In the genomic region with DNA sequence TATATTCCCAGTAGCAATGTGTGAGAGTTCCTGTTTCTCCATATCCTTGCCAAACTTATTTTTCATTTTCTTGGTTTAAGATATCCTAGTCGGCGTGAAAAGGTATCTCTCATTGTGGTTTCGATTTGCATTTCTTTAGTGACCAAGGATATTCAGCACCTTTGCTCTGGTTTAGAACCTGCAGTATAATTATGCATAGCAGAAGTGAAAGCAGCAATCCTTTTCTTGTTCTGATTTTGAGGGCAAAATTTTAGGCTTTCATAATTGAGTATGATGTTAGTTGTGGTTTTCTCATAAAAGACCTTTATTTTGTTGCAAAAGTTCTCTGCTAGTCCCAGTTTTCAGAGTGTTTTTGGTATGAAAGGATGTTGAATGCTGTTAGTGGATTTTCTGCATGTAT, we compare ENCODE assay signal across 11 cellular contexts.
DNase-seq lines count a peak whose midpoint lies in the region; ATAC-seq and TF ChIP-seq lines count a peak whose summit lies in the region.
"Had no signal": no experiment of that assay in that cellular context is flagged by ENCODE, and none has a peak within 500 bp of the region (broad histone marks: within the 10 kb centered on the region; RNA-seq: fewer than 3 reads in every experiment).

No MANE protein-coding gene starts in this region.

- ATAC-seq in GM18511 (IDR thresholded peaks at IDR 0.05; ENCODE audit: unreplicated experiment) (peak; percentile 97), GM21381 (IDR thresholded peaks at IDR 0.05; ENCODE audit: unreplicated experiment) (peak; percentile 86), HG03135 (IDR thresholded peaks at IDR 0.05; ENCODE audit: unreplicated experiment) (peak; percentile 86)
- ATAC-seq in activated T-helper 17 cell treated with anti-CD3 and anti-CD28 coated beads, Interleukin-2, amount 50 U/mL, for 72 hours (replicated peaks), result peak; percentile 80

- H3K4me1 Mint-ChIP-seq in activated T-helper 17 cell treated with anti-CD3 and anti-CD28 coated beads, Interleukin-2, amount 50 U/mL, for 72 hours, result peaks cover 30% of the 10 kb centered on the region

- intact Hi-C loops in lower leg skin (cut with DNase I; ENCODE audit: low total_unique reads), result no loop called here

- H3K27me3 Mint-ChIP-seq in activated T-helper 17 cell treated with anti-CD3 and anti-CD28 coated beads, Interleukin-2, amount 50 U/mL, for 72 hours, result no peaks in the 10 kb centered on the region

- no peak for TF ChIP-seq POLR2A in lower leg skin (IDR thresholded peaks at IDR 0.05)

- 74 to 83% methylated on average over 3 of the region's 3 CpGs for WGBS in lower leg skin, 2 donors

- peaks cover 3% of the 10 kb centered on the region for H3K9me3 Mint-ChIP-seq in activated T-helper 17 cell treated with anti-CD3 and anti-CD28 coated beads, Interleukin-2, amount 50 U/mL, for 72 hours

- peak overlapping the region; percentile 69 for H3K4me3 Mint-ChIP-seq in activated T-helper 17 cell treated with anti-CD3 and anti-CD28 coated beads, Interleukin-2, amount 50 U/mL, for 72 hours

- DNase-seq in lower leg skin (ENCODE audit: low spot score in 2 of 2) (no peak), NCI-H2196 treated with DMSO at 0.1 percent for 48 hours (lab: John Stamatoyannopoulos, UW; ENCODE audit: unreplicated experiment) (no peak), HCEC 1CT (no peak), globus pallidus (ENCODE audit: low spot score) (no peak)
- DNase-seq: cortex of kidney, IMR-90, OCI-M1 had no signal

- TF ChIP-seq CTCF in lower leg skin (IDR thresholded peaks at IDR 0.05), result no peak

- no peak overlapping the region for H3K4me3 ChIP-seq in lower leg skin (ENCODE audit: low read depth, poor library complexity, severe bottlenecking)

- no peak overlapping the region for H3K27ac Mint-ChIP-seq in activated T-helper 17 cell treated with anti-CD3 and anti-CD28 coated beads, Interleukin-2, amount 50 U/mL, for 72 hours

- no peaks in the 10 kb centered on the region for H3K36me3 Mint-ChIP-seq in activated T-helper 17 cell treated with anti-CD3 and anti-CD28 coated beads, Interleukin-2, amount 50 U/mL, for 72 hours (ENCODE audit: low read depth)
